In genomic region chr17:75654176-75654575, GRCh38 we compare ENCODE assay signal across 12 cellular contexts. TPM values are rescaled to one million over a fixed set of nuclear protein-coding genes. Genes with fewer than 3 reads are reported as not detected.
DNase-seq lines count a peak whose midpoint lies in the region; FAIRE-seq and TF ChIP-seq lines count a peak whose summit lies in the region.
"Had no signal": no experiment of that assay in that cellular context is flagged by ENCODE, and none has a peak within 500 bp of the region (broad histone marks: within the 10 kb centered on the region; RNA-seq: fewer than 3 reads in every experiment).

No MANE protein-coding gene starts in this region.

- H3K4me2 ChIP-seq in DOHH2 (ENCODE audit: low read length): peak overlapping the region; percentile 22; the same call in 1 of the 2 replicates

- TF ChIP-seq CTCF in DOHH2 (IDR thresholded peaks at IDR 0.05; ENCODE audit: low read depth, low read length, poor library complexity, severe bottlenecking) (no peak), epithelial cell of proximal tubule (conservative IDR thresholded peaks at IDR 0.05; ENCODE audit: low read depth, low read length) (peak; percentile 47), neutrophil (IDR thresholded peaks at IDR 0.05) (no peak), D721Med (IDR thresholded peaks at IDR 0.05; ENCODE audit: insufficient read depth, missing control alignments) (no peak), GM10266 (IDR thresholded peaks at IDR 0.05; ENCODE audit: control insufficient read depth, insufficient read depth, low read depth, missing control alignments) (no peak)

- peak overlapping the region; percentile 34 for H3K27ac ChIP-seq in DOHH2 (ENCODE audit: low read depth, low read length)
- H3K27ac ChIP-seq in neutrophil: peak overlapping the region; percentile 75
- H3K27ac ChIP-seq: prostate gland, upper lobe of left lung had no signal

- H3K4me1 ChIP-seq in DOHH2 (ENCODE audit: control insufficient read depth, low read length): peaks cover 31% of the 10 kb centered on the region
- H3K4me1 ChIP-seq in neutrophil (ENCODE audit: control insufficient read depth in 1 of 2, insufficient read depth in 1 of 2, low read depth in 1 of 2, low read length in 1 of 2): peaks cover 34 to 40% of the 10 kb centered on the region in 2 experiments
- H3K4me1 ChIP-seq: prostate gland, upper lobe of left lung had no signal

- peaks cover 18% of the 10 kb centered on the region for H3K79me2 ChIP-seq in DOHH2 (ENCODE audit: control insufficient read depth, low read length)

- peaks cover 78% of the 10 kb centered on the region for H3K36me3 ChIP-seq in DOHH2 (ENCODE audit: control insufficient read depth, low read length)
- H3K36me3 ChIP-seq in neutrophil: peaks cover 33% of the 10 kb centered on the region

- H3K9me2 ChIP-seq in DOHH2 (replicated peaks; ENCODE audit: control insufficient read depth, low read length): no peaks in the 10 kb centered on the region

- FAIRE-seq in D721Med (lab: Jason Lieb, UNC): no peak

- H3K27me3 ChIP-seq in DOHH2 (ENCODE audit: control insufficient read depth, low read length): no peaks in the 10 kb centered on the region
- H3K27me3 ChIP-seq in neutrophil: no peaks in the 10 kb centered on the region
- H3K27me3 ChIP-seq: upper lobe of left lung had no signal

- DNase-seq in NCI-H226 (peak; percentile 15), epithelial cell of proximal tubule (ENCODE audit: low read depth) (no peak), D721Med (ENCODE audit: insufficient read length, low spot score) (no peak), mucosa of gallbladder (ENCODE audit: low spot score) (no peak), GM10266 (ENCODE audit: extremely low spot score) (no peak), NCI-H510A treated with DMSO at 0.1 percent for 48 hours (lab: John Stamatoyannopoulos, UW) (no peak)
- DNase-seq: islet precursor cell, MV-4-11, upper lobe of left lung had no signal

- no peaks in the 10 kb centered on the region for H4K20me1 ChIP-seq in DOHH2 (ENCODE audit: control insufficient read depth, insufficient read depth, low read depth, low read length)

- H3K4me3 ChIP-seq in DOHH2 (ENCODE audit: low read length) (no peak overlapping the region), epithelial cell of proximal tubule (ENCODE audit: low read depth, low read length) (no peak overlapping the region), neutrophil (ENCODE audit: low read depth in 1 of 2, low read length in 1 of 2) (peak overlapping the region; percentile 20 to 41)
- H3K4me3 ChIP-seq: prostate gland, upper lobe of left lung had no signal

- H3K9me3 ChIP-seq in DOHH2 (ENCODE audit: control insufficient read depth, insufficient read depth, low read length) (no peaks in the 10 kb centered on the region), neutrophil (no peaks in the 10 kb centered on the region)
- H3K9me3 ChIP-seq: prostate gland, upper lobe of left lung had no signal

- peaks cover 5% of the 10 kb centered on the region for H3F3A ChIP-seq in DOHH2 (ENCODE audit: control insufficient read depth, insufficient read depth)

RNA-seq across cellular contexts. Expression of gene RECQL5, which starts 12.8 kb away (rescaled TPM):
- total RNA-seq in epithelial cell of proximal tubule (20.0 and 25.7 TPM in 2 replicates), mucosa of gallbladder (110 TPM)

RNA-seq across cellular contexts. Expression of gene SAP30BP, which starts 13.0 kb away (rescaled TPM):
- total RNA-seq in epithelial cell of proximal tubule: 95.8 and 107 TPM in 2 replicates
- 65.4 TPM for total RNA-seq in mucosa of gallbladder

RNA-seq across cellular contexts. Expression of gene SMIM5, which starts 20.9 kb away (rescaled TPM):
- total RNA-seq in epithelial cell of proximal tubule (0.63 and 0.94 TPM in 2 replicates), mucosa of gallbladder (15.5 TPM)

Comparison
In these comparisons a context has a peak if more than half of its experiments do, and no peak if none do; other contexts are left out.
1. H3K4me3 ChIP-seq: peak in neutrophil (2 of 2); none in DOHH2 (single experiment) and epithelial cell of proximal tubule (single experiment).